Comparison of ENCODE assay signal across 1 cellular context in genomic region chr14:73742520-73743238, GRCh38.
TF ChIP-seq lines count a peak whose summit lies in the region.

No MANE protein-coding gene starts in this region.

TF ChIP-seq in IMR-90, 13 proteins besides CTCF, POLR2A, EP300 and RAD21 (continued from another document):
- no peak for TF ChIP-seq ELK1 (IDR thresholded peaks at IDR 0.05; ENCODE audit: borderline replicate concordance, low read depth, low read length)
- TF ChIP-seq MAZ (IDR thresholded peaks at IDR 0.05; ENCODE audit: borderline replicate concordance, low read depth, low read length): no peak
- TF ChIP-seq CEBPB (IDR thresholded peaks at IDR 0.05; ENCODE audit: low read depth, low read length): no peak
TF ChIP-seq in IMR-90: peak in this region for 0.
